ENCODE assay signal across 12 cellular contexts in genomic region chr1:66315675-66316074, GRCh38.
DNase-seq lines count a peak whose midpoint lies in the region; ATAC-seq and TF ChIP-seq lines count a peak whose summit lies in the region.
"Had no signal": no experiment of that assay in that cellular context is flagged by ENCODE, and none has a peak within 500 bp of the region (broad histone marks: within the 10 kb centered on the region; RNA-seq: fewer than 3 reads in every experiment).

No MANE protein-coding gene starts in this region.

- peaks cover 19% of the 10 kb centered on the region for H3K4me1 ChIP-seq in body of pancreas
- H3K4me1 ChIP-seq in left lung = peaks cover 3 to 15% of the 10 kb centered on the region in 2 donors
- H3K4me1 ChIP-seq: parathyroid adenoma had no signal

- peak overlapping the region in 2 of 4 donors; percentile 29 to 51 for H3K27ac ChIP-seq in body of pancreas
- H3K27ac ChIP-seq in left lung = no peak overlapping the region
- H3K27ac ChIP-seq: parathyroid adenoma had no signal

- 42 to 46% methylated on average over 4 of the region's 4 CpGs for WGBS in body of pancreas, 2 donors

- no peak overlapping the region for H3K4me3 ChIP-seq in body of pancreas
- no peak overlapping the region for H3K4me3 ChIP-seq in left lung

- peaks cover 13% of the 10 kb centered on the region for H3K4me1 Mint-ChIP-seq in T-helper 2 cell treated with Interferon-gamma antibody and Interleukin-4, amounts not matched to agents 5 μg/mL and 100 μg/mL, for 36 hours (ENCODE audit: low read depth)

- peaks cover 5% of the 10 kb centered on the region for H3K9me3 Mint-ChIP-seq in T-helper 2 cell treated with Interferon-gamma antibody and Interleukin-4, amounts not matched to agents 5 μg/mL and 100 μg/mL, for 36 hours

- H3K27me3 ChIP-seq in body of pancreas (no peaks in the 10 kb centered on the region), left lung (no peaks in the 10 kb centered on the region)

- TF ChIP-seq CTCF in body of pancreas (IDR thresholded peaks at IDR 0.05) (no peak), left lung (IDR thresholded peaks at IDR 0.05) (no peak)

- no peak overlapping the region for H3K4me3 Mint-ChIP-seq in T-helper 2 cell treated with Interferon-gamma antibody and Interleukin-4, amounts not matched to agents 5 μg/mL and 100 μg/mL, for 36 hours

- H3K9me3 ChIP-seq in body of pancreas = no peaks in the 10 kb centered on the region
- no peaks in the 10 kb centered on the region for H3K9me3 ChIP-seq in left lung

- H3K27me3 Mint-ChIP-seq in T-helper 2 cell treated with Interferon-gamma antibody and Interleukin-4, amounts not matched to agents 5 μg/mL and 100 μg/mL, for 36 hours (ENCODE audit: low read depth) = peaks cover 4% of the 10 kb centered on the region

- peak; percentile 62 for ATAC-seq in body of pancreas
- ATAC-seq in left lung = peak; percentile 85

- no peaks in the 10 kb centered on the region for H3K36me3 Mint-ChIP-seq in T-helper 2 cell treated with Interferon-gamma antibody and Interleukin-4, amounts not matched to agents 5 μg/mL and 100 μg/mL, for 36 hours (ENCODE audit: low read depth)

- intact Hi-C loops in body of pancreas (cut with DNase I) = no loop called here
- intact Hi-C loops in left lung (cut with DNase I) = no loop called here

- no peaks in the 10 kb centered on the region for H3K36me3 ChIP-seq in body of pancreas (replicated peaks in 1 of 2; ENCODE audit: insufficient read depth in 1 of 2, low read depth in 2 of 2)
- H3K36me3 ChIP-seq in left lung = no peaks in the 10 kb centered on the region

- DNase-seq in A172 (ENCODE audit: low spot score) = peak; percentile 13
- peak; percentile 83 for DNase-seq in HT1080 (ENCODE audit: low read depth)
- DNase-seq in body of pancreas = no peak
- DNase-seq in left lung = no peak
- no peak for DNase-seq in T-helper 2 cell treated with Interferon-gamma antibody and Interleukin-4, amounts not matched to agents 5 μg/mL and 100 μg/mL, for 36 hours (ENCODE audit: low spot score)
- no peak for DNase-seq in activated CD4-positive, alpha-beta T cell treated with anti-CD3 and anti-CD28 coated beads, Interleukin-2, amount 50 U/mL, for 1 hour
- DNase-seq in DMS153 (lab: John Stamatoyannopoulos, UW) = no peak
- DNase-seq in AG20443 (ENCODE audit: low spot score) = no peak
- DNase-seq: activated naive CD4-positive, alpha-beta T cell treated with anti-CD3 and anti-CD28 coated beads, Interleukin-2, amount 50 U/mL, for 16 hours; Right ventricle myocardium superior; stimulated activated CD4-positive, alpha-beta T cell treated with anti-CD3 and anti-CD28 coated beads, Interleukin-12 subunit alpha, Interleukin-12 subunit beta, amount 100 ng/mL, for 4 hours had no signal

- no peak for TF ChIP-seq POLR2A in body of pancreas (IDR thresholded peaks at IDR 0.05)

- H3K27ac Mint-ChIP-seq in T-helper 2 cell treated with Interferon-gamma antibody and Interleukin-4, amounts not matched to agents 5 μg/mL and 100 μg/mL, for 36 hours = no peak overlapping the region

Comparison
In these comparisons a context has a peak if more than half of its experiments do, and no peak if none do; other contexts are left out.
1. DNase-seq: peak in A172 (single experiment) and HT1080 (single experiment); none in body of pancreas (0 of 4), left lung (0 of 2), T-helper 2 cell treated with Interferon-gamma antibody and Interleukin-4, amounts not matched to agents 5 μg/mL and 100 μg/mL, for 36 hours (single experiment), activated CD4-positive, alpha-beta T cell treated with anti-CD3 and anti-CD28 coated beads, Interleukin-2, amount 50 U/mL, for 1 hour (single experiment), DMS153 (single experiment) and AG20443 (single experiment).